Comparison of ENCODE assay signal across 8 cellular contexts in genomic region chr7:64888561-64888900, GRCh38. TPM values are rescaled to one million over a fixed set of nuclear protein-coding genes. Genes with fewer than 3 reads are reported as not detected.
DNase-seq lines count a peak whose midpoint lies in the region; ATAC-seq and TF ChIP-seq lines count a peak whose summit lies in the region.

No MANE protein-coding gene starts in this region.

- peaks cover 16% of the 10 kb centered on the region for H3K4me1 Mint-ChIP-seq in stimulated activated naive CD8-positive, alpha-beta T cell treated with anti-CD3 and anti-CD28 coated beads, Interleukin-15, Interleukin-2, amounts not matched to agents 100 ng/mL and 50 ng/mL, for 24 hours (ENCODE audit: low read depth)

- H3K4me1 ChIP-seq in ectodermal cell (ENCODE audit: control insufficient read depth, insufficient read depth, low read length) (peaks cover 4% of the 10 kb centered on the region), mucosa of rectum (ENCODE audit: control insufficient read depth in 2 of 2, insufficient read depth in 2 of 2, low read length in 2 of 2) (peaks cover 8 to 10% of the 10 kb centered on the region in 2 donors), vagina (peaks cover 61% of the 10 kb centered on the region)

- H3K27ac Mint-ChIP-seq in stimulated activated naive CD8-positive, alpha-beta T cell treated with anti-CD3 and anti-CD28 coated beads, Interleukin-15, Interleukin-2, amounts not matched to agents 100 ng/mL and 50 ng/mL, for 24 hours = no peak overlapping the region

- no peaks in the 10 kb centered on the region for H3K36me3 ChIP-seq in ectodermal cell (ENCODE audit: control insufficient read depth, insufficient read depth, low read length)
- no peaks in the 10 kb centered on the region for H3K36me3 ChIP-seq in mucosa of rectum (ENCODE audit: control insufficient read depth in 2 of 2, insufficient read depth in 2 of 2, low read length in 2 of 2)
- H3K36me3 ChIP-seq in vagina = no peaks in the 10 kb centered on the region

- no peak for ATAC-seq in stimulated activated naive CD8-positive, alpha-beta T cell treated with anti-CD3 and anti-CD28 coated beads, Interleukin-15, Interleukin-2, amounts not matched to agents 100 U/mL and 50 U/mL, for 24 hours
- ATAC-seq in HG02884 (IDR thresholded peaks at IDR 0.05; ENCODE audit: unreplicated experiment) (no peak), HG03280 (IDR thresholded peaks at IDR 0.05; ENCODE audit: unreplicated experiment) (no peak)

- H3K9ac ChIP-seq in mucosa of rectum (ENCODE audit: low read depth in 1 of 2, low read length in 2 of 2) = peak overlapping the region; percentile 41 to 80

- H3K9me3 Mint-ChIP-seq in stimulated activated naive CD8-positive, alpha-beta T cell treated with anti-CD3 and anti-CD28 coated beads, Interleukin-15, Interleukin-2, amounts not matched to agents 100 ng/mL and 50 ng/mL, for 24 hours = no peaks in the 10 kb centered on the region

- H3K4me3 ChIP-seq in ectodermal cell (ENCODE audit: insufficient read depth, low read depth, low read length) (peak overlapping the region; percentile 34), mucosa of rectum (ENCODE audit: low read length in 2 of 2) (peak overlapping the region; percentile 76 to 93), vagina (peak overlapping the region; percentile 44 to 47)

- TF ChIP-seq POLR2A in vagina (IDR thresholded peaks at IDR 0.05) = no peak

- H3K36me3 Mint-ChIP-seq in stimulated activated naive CD8-positive, alpha-beta T cell treated with anti-CD3 and anti-CD28 coated beads, Interleukin-15, Interleukin-2, amounts not matched to agents 100 ng/mL and 50 ng/mL, for 24 hours (ENCODE audit: low read depth) = no peaks in the 10 kb centered on the region

- intact Hi-C loops in vagina (cut with DNase I) = no loop called here

- H3K27me3 Mint-ChIP-seq in stimulated activated naive CD8-positive, alpha-beta T cell treated with anti-CD3 and anti-CD28 coated beads, Interleukin-15, Interleukin-2, amounts not matched to agents 100 ng/mL and 50 ng/mL, for 24 hours = peaks cover 60% of the 10 kb centered on the region

- H3K27ac ChIP-seq in ectodermal cell (ENCODE audit: insufficient read depth, low read depth, low read length, poor library complexity, severe bottlenecking) = no peak overlapping the region
- H3K27ac ChIP-seq in mucosa of rectum (ENCODE audit: low read depth in 2 of 2, low read length in 2 of 2) = no peak overlapping the region
- no peak overlapping the region for H3K27ac ChIP-seq in vagina

- WGBS in ectodermal cell, 2 experiments = 5 to 7% methylated on average over 17 of the region's 17 CpGs

- no peak for DNase-seq in stimulated activated naive CD8-positive, alpha-beta T cell treated with anti-CD3 and anti-CD28 coated beads, Interleukin-15, Interleukin-2, amounts not matched to agents 100 U/mL and 50 U/mL, for 24 hours
- peak; percentile 80 to 84 for DNase-seq in vagina (ENCODE audit: extremely low spot score in 2 of 2)
- DNase-seq in GM19240 (ENCODE audit: insufficient read length, low spot score) = no peak

- no peak for TF ChIP-seq CTCF in vagina (IDR thresholded peaks at IDR 0.05)

- peak overlapping the region; percentile 83 for H3K4me3 Mint-ChIP-seq in stimulated activated naive CD8-positive, alpha-beta T cell treated with anti-CD3 and anti-CD28 coated beads, Interleukin-15, Interleukin-2, amounts not matched to agents 100 ng/mL and 50 ng/mL, for 24 hours

- peaks cover 73% of the 10 kb centered on the region for H3K27me3 ChIP-seq in ectodermal cell (ENCODE audit: control insufficient read depth, insufficient read depth, low read length, poor library complexity, severe bottlenecking)
- H3K27me3 ChIP-seq in mucosa of rectum (ENCODE audit: control insufficient read depth in 2 of 2, insufficient read depth in 2 of 2, low read length in 2 of 2) = peaks cover 0 to 7% of the 10 kb centered on the region in 2 donors
- H3K27me3 ChIP-seq in vagina = no peaks in the 10 kb centered on the region

- H3K9me3 ChIP-seq in ectodermal cell (ENCODE audit: control insufficient read depth, low read length) = no peaks in the 10 kb centered on the region
- H3K9me3 ChIP-seq in mucosa of rectum (ENCODE audit: control insufficient read depth in 2 of 2, low read length in 2 of 2) = no peaks in the 10 kb centered on the region
- no peaks in the 10 kb centered on the region for H3K9me3 ChIP-seq in vagina

RNA-seq across cellular contexts. Expression of gene ZNF273, which starts 14.5 kb away (rescaled TPM):
- polyA plus RNA-seq in ectodermal cell (2013, experiment 1 of 4) = 18.7 TPM
- 19.9 TPM for polyA plus RNA-seq in ectodermal cell (2013, experiment 2 of 4)
- 15.3 TPM for polyA plus RNA-seq in ectodermal cell (2013, experiment 3 of 4)
- polyA plus RNA-seq in ectodermal cell (2013, experiment 4 of 4) = 18.3 TPM
- total RNA-seq in vagina = 47.4 TPM

Comparison
In these comparisons a context has a peak if more than half of its experiments do, and no peak if none do; other contexts are left out.
1. DNase-seq: peak in vagina (2 of 2); none in stimulated activated naive CD8-positive, alpha-beta T cell treated with anti-CD3 and anti-CD28 coated beads, Interleukin-15, Interleukin-2, amounts not matched to agents 100 U/mL and 50 U/mL, for 24 hours (single experiment) and GM19240 (single experiment).
2. H3K4me3 ChIP-seq: peak in every context shown above with its lines; median percentile 84 in mucosa of rectum; 46 in vagina; 34 in ectodermal cell.